Comparison of ENCODE assay signal across 12 cellular contexts in the genomic region with DNA sequence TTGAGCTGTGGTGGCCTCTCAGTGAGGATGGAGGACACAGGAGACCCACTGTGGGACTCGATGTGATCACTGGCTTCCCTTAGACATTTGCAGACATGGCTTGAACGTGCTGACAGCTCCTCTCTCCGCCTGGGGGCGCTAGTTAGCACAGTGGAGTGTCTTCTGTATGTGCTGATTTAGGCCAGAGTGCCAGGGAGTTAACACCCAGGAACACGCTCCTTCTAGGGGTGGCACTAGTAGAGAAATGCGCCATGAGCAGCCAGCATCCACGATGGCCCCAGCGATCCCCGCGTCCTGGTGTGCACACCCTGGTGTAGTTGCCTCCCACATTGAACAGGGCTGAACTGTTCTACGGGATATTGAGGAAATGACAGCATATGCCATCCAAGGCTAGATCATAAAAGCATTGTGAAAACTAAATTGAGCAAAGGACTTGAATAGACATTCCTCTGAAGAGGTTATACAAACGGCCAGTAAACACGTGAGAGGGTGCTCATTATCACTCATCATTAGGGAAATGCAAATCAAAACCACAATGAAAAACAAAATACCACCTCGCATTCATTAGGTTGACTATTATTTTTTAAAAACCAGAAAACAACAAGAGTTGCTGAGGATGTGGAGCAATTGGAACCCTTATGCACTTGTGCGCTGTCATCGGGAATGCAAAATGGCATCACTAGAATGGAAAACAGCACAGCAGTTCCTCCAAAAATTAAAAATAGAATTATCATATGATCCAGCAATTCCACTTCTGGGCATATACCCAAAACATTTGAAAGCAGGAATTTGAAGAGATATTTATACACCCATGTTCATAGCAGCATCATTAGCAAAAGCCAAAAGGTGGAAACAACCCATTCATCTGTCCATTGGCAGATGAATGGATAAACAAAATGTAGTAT. TPM values are rescaled to one million over a fixed set of nuclear protein-coding genes. Genes with fewer than 3 reads are reported as not detected.
DNase-seq lines count a peak whose midpoint lies in the region; ATAC-seq and TF ChIP-seq lines count a peak whose summit lies in the region.
"Had no signal": no experiment of that assay in that cellular context is flagged by ENCODE, and none has a peak within 500 bp of the region (broad histone marks: within the 10 kb centered on the region; RNA-seq: fewer than 3 reads in every experiment).

No MANE protein-coding gene starts in this region.

- TF ChIP-seq POLR2A in heart left ventricle (IDR thresholded peaks at IDR 0.05) = no peak

- peaks cover 0 to 31% (median 0%) of the 10 kb centered on the region in 9 donors for H3K27me3 ChIP-seq in heart left ventricle
- no peaks in the 10 kb centered on the region for H3K27me3 ChIP-seq in CD4-positive, alpha-beta T cell (ENCODE audit: control insufficient read depth, insufficient read depth, low read length)

- no peak for DNase-seq in GM12864 (ENCODE audit: low read depth)
- DNase-seq in SK-MEL-5 (ENCODE audit: low read depth, low spot score) = peak; percentile 40
- no peak for DNase-seq in heart left ventricle
- DNase-seq in CD4-positive, alpha-beta T cell = no peak
- DNase-seq in NCI-H128 (lab: John Stamatoyannopoulos, UW; ENCODE audit: unreplicated experiment) = no peak
- DNase-seq: activated gamma-delta T cell, DMS153, foreskin fibroblast, nucleus accumbens had no signal

- peaks cover 16% of the 10 kb centered on the region for H3K4me1 Mint-ChIP-seq in CD4-positive, alpha-beta T cell (ENCODE audit: low read depth)

- CTCF ChIA-PET in CD4-positive, alpha-beta T cell (lab: Charles Lee) = interaction anchor here (0.7 kb wide), 1 partner anchor 59 kb away, joined by 3 read pairs; no protein-coding TSS in a partner anchor

- H3K27me3 Mint-ChIP-seq in CD4-positive, alpha-beta T cell = no peaks in the 10 kb centered on the region

- peaks cover 0 to 37% (median 22%) of the 10 kb centered on the region in 12 donors for H3K4me1 ChIP-seq in heart left ventricle

- H3K36me3 Mint-ChIP-seq in CD4-positive, alpha-beta T cell (ENCODE audit: low read depth) = peaks cover 3% of the 10 kb centered on the region

- POLR2A ChIA-PET in CD4-positive, alpha-beta T cell (lab: Charles Lee) = no interaction called here

- TF ChIP-seq CTCF in 22Rv1 (IDR thresholded peaks at IDR 0.05) (peak; percentile 50), GM12864 (IDR thresholded peaks at IDR 0.05; ENCODE audit: low read depth, low read length, missing control alignments) (peak; percentile 44), heart left ventricle (IDR thresholded peaks at IDR 0.05) (peak in 4 of 12 donors; percentile 16 to 30 (median 18))
- no peak for TF ChIP-seq CTCF in CD4-positive, alpha-beta T cell (IDR thresholded peaks at IDR 0.05)

- H3K27ac Mint-ChIP-seq in CD4-positive, alpha-beta T cell = no peak overlapping the region

- peak; percentile 39 to 69 (median 68) for ATAC-seq in heart left ventricle
- ATAC-seq in CD4-positive, alpha-beta T cell (ENCODE audit: poor library complexity) = no peak
- no peak for ATAC-seq in GM21528 (IDR thresholded peaks at IDR 0.05; ENCODE audit: low FRiP score, unreplicated experiment)
- no peak for ATAC-seq in GM21576 (IDR thresholded peaks at IDR 0.05; ENCODE audit: unreplicated experiment)

- WGBS in heart left ventricle, 4 donors = 41 to 48% (median 45%) methylated on average over 16 of the region's 16 CpGs

- H3K4me3 ChIP-seq in GM12864 (ENCODE audit: low read depth, low read length) = no peak overlapping the region
- H3K4me3 ChIP-seq in heart left ventricle = no peak overlapping the region

- in situ Hi-C loops in SK-MEL-5 (cut with HindIII; ENCODE audit: low pct_unique_long_range_greater_than_20kb, low sequenced_read_pairs) = no loop called here

- H3K9me3 Mint-ChIP-seq in CD4-positive, alpha-beta T cell = peaks cover 2% of the 10 kb centered on the region

- H3K27ac ChIP-seq in 22Rv1 (no peak overlapping the region), heart left ventricle (peak overlapping the region; percentile 52 to 88 (median 76))
- no peak overlapping the region for H3K27ac ChIP-seq in CD4-positive, alpha-beta T cell (ENCODE audit: low read depth, low read length)

- no peak overlapping the region for H3K4me3 Mint-ChIP-seq in CD4-positive, alpha-beta T cell

- intact Hi-C loops in heart left ventricle (cut with DNase I) = no loop called here
- intact Hi-C loops in CD4-positive, alpha-beta T cell (cut with DNase I, micrococcal nuclease) = no loop called here

- no peaks in the 10 kb centered on the region for H3K36me3 ChIP-seq in heart left ventricle

- peaks cover 0 to 18% (median 7%) of the 10 kb centered on the region in 12 donors for H3K9me3 ChIP-seq in heart left ventricle
- peaks cover 11% of the 10 kb centered on the region for H3K9me3 ChIP-seq in CD4-positive, alpha-beta T cell (ENCODE audit: control insufficient read depth, low read length)

RNA-seq across cellular contexts. Expression of gene NMUR1, which starts 11.6 kb away (rescaled TPM):
- total RNA-seq in SK-MEL-5 (2014; rRNA removed; shearing (Covaris generic)) = 0.18 TPM in 1 of 2 replicates, not detected in the other
- polyA plus RNA-seq in SK-MEL-5 (2015; cell fraction: cytosol; rRNA removed) = 0.06 TPM in 1 of 2 replicates, not detected in the other
- not detected in 2 replicates for polyA plus RNA-seq in SK-MEL-5 (2015; cell fraction: nucleus; rRNA removed)
- under 1 TPM in 7 of 9 donors, not detected in 2; 0.12 to 0.71 (median 0.53) TPM for total RNA-seq in heart left ventricle
- under 1 TPM; 0.10 to 0.23 TPM for polyA plus RNA-seq in heart left ventricle
- total RNA-seq in CD4-positive, alpha-beta T cell = under 1 TPM; 0.11 to 0.14 TPM

RNA-seq across cellular contexts. Expression of gene TEX44, which starts 50.8 kb away (rescaled TPM):
- total RNA-seq in SK-MEL-5 (2014; rRNA removed; shearing (Covaris generic)) = not detected in 2 replicates
- polyA plus RNA-seq in SK-MEL-5 (2015; cell fraction: cytosol; rRNA removed) = not detected in 2 replicates
- polyA plus RNA-seq in SK-MEL-5 (2015; cell fraction: nucleus; rRNA removed) = not detected in 2 replicates
- total RNA-seq in heart left ventricle = not detected
- not detected for polyA plus RNA-seq in heart left ventricle
- not detected for total RNA-seq in CD4-positive, alpha-beta T cell

Comparison
In these comparisons a context has a peak if more than half of its experiments do, and no peak if none do; other contexts are left out.
1. H3K27ac ChIP-seq: peak in heart left ventricle (12 of 12); none in 22Rv1 (single experiment) and CD4-positive, alpha-beta T cell (single experiment).
2. ATAC-seq: peak in heart left ventricle (4 of 4); none in CD4-positive, alpha-beta T cell (single experiment), GM21528 (single experiment) and GM21576 (single experiment).